In the genomic region with DNA sequence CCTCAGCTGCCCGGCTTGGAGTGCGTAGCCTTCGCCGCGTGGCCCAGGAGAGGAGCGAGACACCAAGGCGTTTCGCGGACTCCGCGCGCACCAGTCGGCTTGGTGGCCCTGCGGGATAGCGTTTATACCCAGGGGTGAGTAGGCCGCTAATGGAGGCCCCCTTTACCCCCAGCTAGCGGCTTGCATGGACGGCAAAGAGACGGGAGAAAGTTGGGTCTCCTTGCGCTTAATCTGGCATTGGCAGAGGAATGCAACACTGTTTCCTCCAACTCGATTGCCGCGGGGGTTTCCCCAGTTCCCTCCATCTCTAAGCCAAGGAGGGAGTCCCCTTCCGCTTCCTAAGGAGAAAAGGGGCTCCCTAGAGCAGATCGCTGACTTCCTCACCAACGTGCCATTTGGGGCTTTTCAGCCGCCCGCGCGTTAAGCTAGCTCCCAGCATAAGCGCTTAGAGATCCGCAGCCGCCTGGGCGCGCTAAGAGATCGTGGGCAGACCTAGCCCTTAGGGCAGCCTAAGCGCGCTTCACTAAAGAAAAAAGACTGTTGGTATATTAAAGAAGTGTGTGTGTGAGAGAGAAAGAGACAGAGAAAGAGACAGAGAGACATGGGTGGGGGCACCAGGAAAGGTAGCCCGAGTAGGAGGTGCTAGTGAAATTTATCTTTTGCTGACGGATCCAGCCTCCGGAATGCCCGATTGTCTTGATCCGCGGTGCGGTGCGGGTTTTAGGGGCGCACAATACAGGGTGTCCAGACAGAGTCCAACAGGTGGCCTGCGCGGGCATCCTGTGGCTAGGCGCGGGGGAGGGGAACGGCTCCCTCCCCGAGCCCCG, we compare ENCODE assay signal across 9 cellular contexts.
DNase-seq lines count a peak whose midpoint lies in the region; ATAC-seq and TF ChIP-seq lines count a peak whose summit lies in the region.
"Had no signal": no experiment of that assay in that cellular context is flagged by ENCODE, and none has a peak within 500 bp of the region (broad histone marks: within the 10 kb centered on the region; RNA-seq: fewer than 3 reads in every experiment).

No MANE protein-coding gene starts in this region.

- peaks cover 35% of the 10 kb centered on the region for H3K4me1 Mint-ChIP-seq in nephron

- peak; percentile 10 for DNase-seq in AG08396 (ENCODE audit: low spot score)
- DNase-seq in NCI-H1105 treated with DMSO at 0.1 percent for 48 hours (lab: John Stamatoyannopoulos, UW) = peak; percentile 28
- DNase-seq in stimulated activated CD4-positive, alpha-beta T cell treated with anti-CD3 and anti-CD28 coated beads, Interleukin-12 subunit alpha, Interleukin-12 subunit beta, amount 100 ng/mL, for 4 hours = no peak
- DNase-seq: activated CD4-positive, CD25-positive, alpha-beta regulatory T cell treated with anti-CD3 and anti-CD28 coated beads, Interleukin-2, amount 50 U/mL, for 72 hours had no signal

- H3K9me3 Mint-ChIP-seq in nephron = no peaks in the 10 kb centered on the region

- peak overlapping the region; percentile 73 to 83 (median 74) for H3K4me3 Mint-ChIP-seq in nephron

- no peak overlapping the region for H3K27ac Mint-ChIP-seq in nephron

- no peak for TF ChIP-seq CTCF in nephron (IDR thresholded peaks at IDR 0.05; ENCODE audit: unreplicated experiment in 3 of 3)

- ATAC-seq in esophagus mucosa (peak; percentile 31), GM19455 (IDR thresholded peaks at IDR 0.05; ENCODE audit: unreplicated experiment) (no peak), GM18867 (IDR thresholded peaks at IDR 0.05; ENCODE audit: unreplicated experiment) (no peak), GM21367 (IDR thresholded peaks at IDR 0.05; ENCODE audit: unreplicated experiment) (no peak)

- H3K27me3 Mint-ChIP-seq in nephron (ENCODE audit: low read depth) = peaks cover 90% of the 10 kb centered on the region

- no peaks in the 10 kb centered on the region for H3K36me3 Mint-ChIP-seq in nephron (ENCODE audit: low read depth)
